Comparison of ENCODE assay signal across 11 cellular contexts in the genomic region with DNA sequence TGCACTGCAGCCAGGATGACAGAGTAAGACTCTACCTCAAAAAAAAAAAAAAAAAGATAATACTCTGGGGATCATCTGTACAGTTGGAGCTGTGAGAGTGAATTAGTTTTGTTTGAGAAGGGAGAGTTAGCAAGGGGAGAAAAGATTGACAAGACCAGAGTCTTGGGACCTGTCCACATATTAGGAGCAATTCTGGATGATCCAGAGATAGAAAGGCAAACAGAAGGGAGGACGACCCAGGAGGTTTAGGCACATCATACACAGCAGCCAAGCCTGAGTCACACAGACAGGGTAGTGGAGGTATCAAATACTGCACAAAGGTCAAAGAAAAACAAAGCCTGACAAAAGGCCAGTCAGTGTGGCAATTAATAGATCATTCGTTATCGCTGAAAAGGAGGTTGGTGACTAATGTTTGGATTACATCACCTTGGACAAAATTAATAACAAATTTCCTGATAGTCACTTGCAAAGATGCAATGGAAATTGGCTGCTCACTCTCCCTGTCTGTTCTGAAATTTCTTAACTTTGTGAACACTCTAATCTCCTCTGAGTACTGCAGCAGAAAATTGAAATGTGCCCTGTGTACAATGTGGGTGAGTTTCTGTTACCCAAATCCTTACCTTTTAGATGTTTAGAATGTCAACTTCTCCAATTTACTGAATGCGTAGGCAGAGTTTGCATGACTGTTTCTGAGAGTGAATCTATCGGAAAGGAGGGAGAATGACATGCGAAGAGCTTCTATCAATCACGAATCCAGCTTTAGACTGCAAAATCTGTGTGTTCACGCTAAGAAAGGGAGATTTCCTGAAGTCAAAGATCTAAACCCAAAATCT.
DNase-seq lines count a peak whose midpoint lies in the region; ATAC-seq, FAIRE-seq and TF ChIP-seq lines count a peak whose summit lies in the region.
"Had no signal": no experiment of that assay in that cellular context is flagged by ENCODE, and none has a peak within 500 bp of the region (broad histone marks: within the 10 kb centered on the region; RNA-seq: fewer than 3 reads in every experiment).

No MANE protein-coding gene starts in this region.

- DNase-seq in AG20443 (ENCODE audit: low spot score) (peak; percentile 54), HTR-8/SVneo (ENCODE audit: insufficient read length, low spot score) (no peak), mammary epithelial cell (peak; percentile 63), memory B cell (ENCODE audit: low spot score in 2 of 2) (no peak), G401 (ENCODE audit: low spot score) (no peak), hypothalamus (lab: John Stamatoyannopoulos, UW) (no peak)
- DNase-seq: upper lobe of right lung had no signal

- TF ChIP-seq CTCF in mammary epithelial cell (conservative IDR thresholded peaks at IDR 0.05 in 1 of 2, IDR thresholded peaks at IDR 0.05 in 1 of 2; ENCODE audit: extremely low read depth in 1 of 2, insufficient read depth in 1 of 2, low read depth in 1 of 2, low read length in 2 of 2): no peak

- intact Hi-C loops in mammary epithelial cell (cut with micrococcal nuclease): no loop called here

- no TSS peak for BruUV-seq in mammary epithelial cell (replicated peaks; lab: Mats Ljungman, UMichigan)

- peak; percentile 45 for ATAC-seq in memory B cell (ENCODE audit: low read depth)
- ATAC-seq in GM21825 (IDR thresholded peaks at IDR 0.05; ENCODE audit: unreplicated experiment): no peak
- ATAC-seq in HG03045 (IDR thresholded peaks at IDR 0.05; ENCODE audit: unreplicated experiment): no peak
- ATAC-seq: HCT116, upper lobe of right lung had no signal

- no peak overlapping the region for H3K4me3 Mint-ChIP-seq in memory B cell
- H3K4me3 Mint-ChIP-seq: activated T-helper 1 cell treated with anti-CD3 and anti-CD28 coated beads, Interleukin-12 subunit alpha, Interleukin-12 subunit beta, Interleukin-2, Interleukin-4 antibody, amounts not matched to agents 30 ng/mL and 10 ng/mL and 1 ng/mL, durations not matched to agents 14 hours and 24 hours and 36 hours had no signal

- H4K20me1 ChIP-seq in mammary epithelial cell (ENCODE audit: insufficient read depth, low read length): no peaks in the 10 kb centered on the region

- peak; percentile 73 for FAIRE-seq in HTR-8/SVneo (lab: Jason Lieb, UNC)

- no peak overlapping the region for H3K9ac ChIP-seq in mammary epithelial cell (ENCODE audit: insufficient read depth, low read length)

- H3K79me2 ChIP-seq in mammary epithelial cell (ENCODE audit: insufficient read depth, low read length): no peaks in the 10 kb centered on the region

- no peaks in the 10 kb centered on the region for H3K36me3 ChIP-seq in mammary epithelial cell (ENCODE audit: insufficient read depth, low read length)
- H3K36me3 ChIP-seq: upper lobe of right lung had no signal

- peaks cover 4% of the 10 kb centered on the region for H3K9me3 Mint-ChIP-seq in memory B cell
- H3K9me3 Mint-ChIP-seq: activated T-helper 1 cell treated with anti-CD3 and anti-CD28 coated beads, Interleukin-12 subunit alpha, Interleukin-12 subunit beta, Interleukin-2, Interleukin-4 antibody, amounts not matched to agents 30 ng/mL and 10 ng/mL and 1 ng/mL, durations not matched to agents 14 hours and 24 hours and 36 hours had no signal

- CTCF ChIA-PET in mammary epithelial cell (lab: Charles Lee; ENCODE audit: low non-redundant PET): no interaction called here

- H3K4me1 ChIP-seq in mammary epithelial cell (ENCODE audit: insufficient read depth, low read length): peaks cover 38% of the 10 kb centered on the region

- no peaks in the 10 kb centered on the region for H3K27me3 ChIP-seq in mammary epithelial cell (ENCODE audit: insufficient read depth, low read length)
- H3K27me3 ChIP-seq: upper lobe of right lung had no signal

- H3K36me3 Mint-ChIP-seq in memory B cell: peaks cover 4% of the 10 kb centered on the region

- no peak overlapping the region for H3K27ac ChIP-seq in mammary epithelial cell (ENCODE audit: insufficient read depth, low read depth, low read length)
- H3K27ac ChIP-seq: upper lobe of right lung had no signal

- no peak overlapping the region for H3K27ac Mint-ChIP-seq in memory B cell
- H3K27ac Mint-ChIP-seq: activated T-helper 1 cell treated with anti-CD3 and anti-CD28 coated beads, Interleukin-12 subunit alpha, Interleukin-12 subunit beta, Interleukin-2, Interleukin-4 antibody, amounts not matched to agents 30 ng/mL and 10 ng/mL and 1 ng/mL, durations not matched to agents 14 hours and 24 hours and 36 hours had no signal

- H3K4me2 ChIP-seq in mammary epithelial cell (ENCODE audit: insufficient read depth, low read depth, low read length): peak overlapping the region; percentile 32

- H3K4me3 ChIP-seq in mammary epithelial cell (replicated peaks in 1 of 3; ENCODE audit: insufficient read depth in 1 of 3, low read depth in 2 of 3, low read length in 3 of 3): no peak overlapping the region
- H3K4me3 ChIP-seq: upper lobe of right lung had no signal

- dilution Hi-C loops in mammary epithelial cell (cut with HindIII; ENCODE audit: low sequenced_read_pairs): no loop called here

- peaks cover 8% of the 10 kb centered on the region for H3K4me1 Mint-ChIP-seq in memory B cell

- H3K9me3 ChIP-seq in mammary epithelial cell (replicated peaks; ENCODE audit: insufficient read depth, low read length): no peaks in the 10 kb centered on the region
- H3K9me3 ChIP-seq: upper lobe of right lung had no signal

- peaks cover 8% of the 10 kb centered on the region for H3K27me3 Mint-ChIP-seq in memory B cell

- no peak overlapping the region for H2AFZ ChIP-seq in mammary epithelial cell (ENCODE audit: low read depth, low read length)

- WGBS in mammary epithelial cell (ENCODE audit: low coverage, missing lambda C conversion rate): 55% methylated on average over 8 of the region's 8 CpGs

- in situ Hi-C loops in mammary epithelial cell (cut with MboI; ENCODE audit: low sequenced_read_pairs in 2 of 2) (no loop called here), G401 (cut with HindIII; ENCODE audit: low sequenced_read_pairs) (no loop called here)

Comparison
In these comparisons a context has a peak if more than half of its experiments do, and no peak if none do; other contexts are left out.
1. DNase-seq: peak in AG20443 (single experiment) and mammary epithelial cell (single experiment); none in HTR-8/SVneo (single experiment), memory B cell (0 of 2), G401 (single experiment) and hypothalamus (0 of 51).